In genomic region chr12:89525824-89526770, GRCh38 we compare ENCODE assay signal across 8 cellular contexts. TPM values are rescaled to one million over a fixed set of nuclear protein-coding genes. Genes with fewer than 3 reads are reported as not detected.
DNase-seq lines count a peak whose midpoint lies in the region; ATAC-seq and TF ChIP-seq lines count a peak whose summit lies in the region.

Gene POC1B (minus strand): TSS chr12:89526047. CDS start chr12:89525895, 152 bp downstream.

- intact Hi-C loops in PC-3 (cut with micrococcal nuclease) = loop anchor here (2.0 to 10.0 kb wide), 2 partner anchors 173 to 301 kb away; partner anchors contain the start of gene DUSP6

- no peak for TF ChIP-seq CTCF in PC-3 (conservative IDR thresholded peaks at IDR 0.05; ENCODE audit: low read depth, low read length)
- TF ChIP-seq CTCF in epithelial cell of proximal tubule (conservative IDR thresholded peaks at IDR 0.05; ENCODE audit: low read depth, low read length) = no peak

- no peak for TF ChIP-seq RAD21 in Ishikawa (IDR thresholded peaks at IDR 0.05; ENCODE audit: low read depth)

- H3K9ac ChIP-seq in PC-3 (ENCODE audit: low read length) = peak within 1 kb of the TSS; percentile 81

- H3K79me2 ChIP-seq in PC-3 (ENCODE audit: low read length) = peaks cover 50% of the 10 kb centered on the region

- H3K4me1 ChIP-seq in PC-3 (ENCODE audit: insufficient read depth, low read length) = peaks cover 37% of the 10 kb centered on the region
- H3K4me1 ChIP-seq in mononuclear cell (ENCODE audit: insufficient read depth, low read length) = peaks cover 43% of the 10 kb centered on the region

- H4K20me1 ChIP-seq in PC-3 (ENCODE audit: low read length) = no peaks in the 10 kb centered on the region

- peaks cover 13% of the 10 kb centered on the region; the same call in 1 of the 2 replicates for H3K36me3 ChIP-seq in PC-3 (ENCODE audit: low read depth, low read length)

- ATAC-seq in GM21717 (IDR thresholded peaks at IDR 0.05; ENCODE audit: unreplicated experiment) (peak; percentile 76), PC-3 (peak; percentile 58)

- no peak for TF ChIP-seq EP300 in Ishikawa (IDR thresholded peaks at IDR 0.05; ENCODE audit: borderline replicate concordance)

- no peaks in the 10 kb centered on the region for H3K9me3 ChIP-seq in PC-3 (ENCODE audit: low read length)
- H3K9me3 ChIP-seq in mononuclear cell (ENCODE audit: low read depth, low read length) = no peaks in the 10 kb centered on the region

- H2AFZ ChIP-seq in PC-3 (ENCODE audit: low read length) = peak within 1 kb of the TSS; percentile 84

- DNase-seq in DMS153 treated with DMSO at 0.1 percent for 48 hours (lab: John Stamatoyannopoulos, UW; ENCODE audit: unreplicated experiment) (peak; percentile 96), PC-3 (peak; percentile 80), activated T-cell treated with anti-CD3 and anti-CD28 coated beads for 48 hours (ENCODE audit: low read depth) (peak; percentile 67), epithelial cell of proximal tubule (ENCODE audit: low read depth) (peak; percentile 37)
- peak; percentile 28 to 35 for DNase-seq in stimulated activated CD8-positive, alpha-beta memory T cell treated with anti-CD3 and anti-CD28 coated beads, Interleukin-4, amount 100 ng/mL, for 1 hour (ENCODE audit: low read depth in 2 of 2, low spot score in 1 of 2)

- no peaks in the 10 kb centered on the region for H3F3A ChIP-seq in PC-3 (ENCODE audit: low read length, unreplicated experiment)

- peak within 1 kb of the TSS; percentile 78 for H3K4me2 ChIP-seq in PC-3 (ENCODE audit: low read length)

- POLR2A ChIA-PET in PC-3 (lab: Charles Lee; ENCODE audit: unreplicated experiment) = no interaction called here

- TSS peak; percentile 28 for BruUV-seq in PC-3 (replicated peaks; lab: Mats Ljungman, UMichigan)

- H3K4me3 ChIP-seq in PC-3 (ENCODE audit: low read length) (peak within 1 kb of the TSS; percentile 91), epithelial cell of proximal tubule (ENCODE audit: low read depth, low read length) (peak within 1 kb of the TSS; percentile 94), mononuclear cell (ENCODE audit: low read length) (peak within 1 kb of the TSS; percentile 96)

- H3K27me3 ChIP-seq in PC-3 (ENCODE audit: low read length) = no peaks in the 10 kb centered on the region
- H3K27me3 ChIP-seq in mononuclear cell (ENCODE audit: insufficient read depth, low read length) = no peaks in the 10 kb centered on the region

- H3K27ac ChIP-seq in PC-3 (ENCODE audit: low read length) = peak within 1 kb of the TSS; percentile 81

- CTCF ChIA-PET in PC-3 (lab: Charles Lee) = no interaction called here

- H3K9me2 ChIP-seq in PC-3 (replicated peaks; ENCODE audit: low read length) = no peaks in the 10 kb centered on the region

TF ChIP-seq in Ishikawa, 13 proteins besides CTCF, POLR2A, EP300 and RAD21:
- TF ChIP-seq, protein P1, sequence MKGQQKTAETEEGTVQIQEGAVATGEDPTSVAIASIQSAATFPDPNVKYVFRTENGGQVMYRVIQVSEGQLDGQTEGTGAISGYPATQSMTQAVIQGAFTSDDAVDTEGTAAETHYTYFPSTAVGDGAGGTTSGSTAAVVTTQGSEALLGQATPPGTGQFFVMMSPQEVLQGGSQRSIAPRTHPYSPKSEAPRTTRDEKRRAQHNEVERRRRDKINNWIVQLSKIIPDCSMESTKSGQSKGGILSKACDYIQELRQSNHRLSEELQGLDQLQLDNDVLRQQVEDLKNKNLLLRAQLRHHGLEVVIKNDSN (IDR thresholded peaks at IDR 0.05) = peak; percentile 51; the same call in 1 of the 2 replicates
- TF ChIP-seq CREB1 (IDR thresholded peaks at IDR 0.05; ENCODE audit: low read depth) = peak; percentile 84
- TF ChIP-seq, protein P2, sequence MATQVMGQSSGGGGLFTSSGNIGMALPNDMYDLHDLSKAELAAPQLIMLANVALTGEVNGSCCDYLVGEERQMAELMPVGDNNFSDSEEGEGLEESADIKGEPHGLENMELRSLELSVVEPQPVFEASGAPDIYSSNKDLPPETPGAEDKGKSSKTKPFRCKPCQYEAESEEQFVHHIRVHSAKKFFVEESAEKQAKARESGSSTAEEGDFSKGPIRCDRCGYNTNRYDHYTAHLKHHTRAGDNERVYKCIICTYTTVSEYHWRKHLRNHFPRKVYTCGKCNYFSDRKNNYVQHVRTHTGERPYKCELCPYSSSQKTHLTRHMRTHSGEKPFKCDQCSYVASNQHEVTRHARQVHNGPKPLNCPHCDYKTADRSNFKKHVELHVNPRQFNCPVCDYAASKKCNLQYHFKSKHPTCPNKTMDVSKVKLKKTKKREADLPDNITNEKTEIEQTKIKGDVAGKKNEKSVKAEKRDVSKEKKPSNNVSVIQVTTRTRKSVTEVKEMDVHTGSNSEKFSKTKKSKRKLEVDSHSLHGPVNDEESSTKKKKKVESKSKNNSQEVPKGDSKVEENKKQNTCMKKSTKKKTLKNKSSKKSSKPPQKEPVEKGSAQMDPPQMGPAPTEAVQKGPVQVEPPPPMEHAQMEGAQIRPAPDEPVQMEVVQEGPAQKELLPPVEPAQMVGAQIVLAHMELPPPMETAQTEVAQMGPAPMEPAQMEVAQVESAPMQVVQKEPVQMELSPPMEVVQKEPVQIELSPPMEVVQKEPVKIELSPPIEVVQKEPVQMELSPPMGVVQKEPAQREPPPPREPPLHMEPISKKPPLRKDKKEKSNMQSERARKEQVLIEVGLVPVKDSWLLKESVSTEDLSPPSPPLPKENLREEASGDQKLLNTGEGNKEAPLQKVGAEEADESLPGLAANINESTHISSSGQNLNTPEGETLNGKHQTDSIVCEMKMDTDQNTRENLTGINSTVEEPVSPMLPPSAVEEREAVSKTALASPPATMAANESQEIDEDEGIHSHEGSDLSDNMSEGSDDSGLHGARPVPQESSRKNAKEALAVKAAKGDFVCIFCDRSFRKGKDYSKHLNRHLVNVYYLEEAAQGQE (IDR thresholded peaks at IDR 0.05; ENCODE audit: low read depth) = no peak
- TF ChIP-seq TAF1 (IDR thresholded peaks at IDR 0.05; ENCODE audit: low read depth) = no peak; the same call in 1 of the 2 replicates
- TF ChIP-seq YY1 (IDR thresholded peaks at IDR 0.05; ENCODE audit: low read depth) = peak; percentile 75
- TF ChIP-seq MAX (IDR thresholded peaks at IDR 0.05) = peak; percentile 89
- peak; percentile 53; the same call in 1 of the 2 replicates for TF ChIP-seq FOXM1 (IDR thresholded peaks at IDR 0.05; ENCODE audit: borderline replicate concordance, low read depth)
- TF ChIP-seq TCF12 (IDR thresholded peaks at IDR 0.05; ENCODE audit: low read depth) = peak; percentile 42; the same call in 1 of the 2 replicates
- TF ChIP-seq TEAD4 (IDR thresholded peaks at IDR 0.05) = peak; percentile 34; the same call in 1 of the 2 replicates
- TF ChIP-seq NFIC (IDR thresholded peaks at IDR 0.05) = no peak
- TF ChIP-seq CEBPB (IDR thresholded peaks at IDR 0.05) = no peak

RNA-seq across cellular contexts. Expression of gene POC1B, which starts in this region (rescaled TPM):
- total RNA-seq in PC-3 (2014; rRNA removed) = 21.5 and 25.0 TPM in 2 replicates
- total RNA-seq in epithelial cell of proximal tubule = 14.9 and 15.3 TPM in 2 replicates
- 49.1 TPM for total RNA-seq in mononuclear cell

Comparison
In these comparisons a context has a peak if more than half of its experiments do, and no peak if none do; other contexts are left out.
1. Peak in every context shown above with its lines: DNase-seq, ATAC-seq, H3K4me3 ChIP-seq and H3K27ac ChIP-seq.
2. DNase-seq: peak in every context shown above with its lines; median percentile 96 in DMS153 treated with DMSO at 0.1 percent for 48 hours; 80 in PC-3; 67 in activated T-cell treated with anti-CD3 and anti-CD28 coated beads for 48 hours; 37 in epithelial cell of proximal tubule; 32 in stimulated activated CD8-positive, alpha-beta memory T cell treated with anti-CD3 and anti-CD28 coated beads, Interleukin-4, amount 100 ng/mL, for 1 hour.